Comparison of ENCODE assay signal across 1 cellular context in genomic region chr14:101761032-101761880, GRCh38.
TF ChIP-seq lines count a peak whose summit lies in the region.

Gene PPP2R5C, plus strand, starts transcription at chr14:101761709. Its CDS starts 185 bp downstream, at chr14:101761894.

TF ChIP-seq in HepG2, 621 proteins besides CTCF, POLR2A, EP300 and RAD21 (continued from another document and continues in another):
- TF ChIP-seq, protein P1, sequence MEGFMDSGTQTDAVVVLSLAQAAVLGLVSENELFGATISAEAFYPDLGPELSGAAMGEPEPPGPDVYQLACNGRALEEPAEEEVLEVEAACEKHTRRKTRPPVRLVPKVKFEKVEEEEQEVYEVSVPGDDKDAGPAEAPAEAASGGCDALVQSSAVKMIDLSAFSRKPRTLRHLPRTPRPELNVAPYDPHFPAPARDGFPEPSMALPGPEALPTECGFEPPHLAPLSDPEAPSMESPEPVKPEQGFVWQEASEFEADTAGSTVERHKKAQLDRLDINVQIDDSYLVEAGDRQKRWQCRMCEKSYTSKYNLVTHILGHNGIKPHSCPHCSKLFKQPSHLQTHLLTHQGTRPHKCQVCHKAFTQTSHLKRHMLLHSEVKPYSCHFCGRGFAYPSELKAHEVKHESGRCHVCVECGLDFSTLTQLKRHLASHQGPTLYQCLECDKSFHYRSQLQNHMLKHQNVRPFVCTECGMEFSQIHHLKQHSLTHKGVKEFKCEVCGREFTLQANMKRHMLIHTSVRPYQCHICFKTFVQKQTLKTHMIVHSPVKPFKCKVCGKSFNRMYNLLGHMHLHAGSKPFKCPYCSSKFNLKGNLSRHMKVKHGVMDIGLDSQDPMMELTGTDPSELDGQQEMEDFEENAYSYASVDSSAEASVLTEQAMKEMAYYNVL (CRISPR knock-in tag; IDR thresholded peaks at IDR 0.05; ENCODE audit: borderline replicate concordance): 0 out of 2 replicates have a peak, but pooled peaks have one; percentile 28
- TF ChIP-seq ZNF567 (CRISPR knock-in tag; IDR thresholded peaks at IDR 0.05; ENCODE audit: borderline replicate concordance): no peak
- TF ChIP-seq KLF15 (CRISPR knock-in tag; IDR thresholded peaks at IDR 0.05; ENCODE audit: borderline replicate concordance): no peak
- TF ChIP-seq, protein P2, sequence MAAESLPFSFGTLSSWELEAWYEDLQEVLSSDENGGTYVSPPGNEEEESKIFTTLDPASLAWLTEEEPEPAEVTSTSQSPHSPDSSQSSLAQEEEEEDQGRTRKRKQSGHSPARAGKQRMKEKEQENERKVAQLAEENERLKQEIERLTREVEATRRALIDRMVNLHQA (CRISPR knock-in tag; IDR thresholded peaks at IDR 0.05): no peak
- no peak for TF ChIP-seq NKX3-1 (CRISPR knock-in tag; IDR thresholded peaks at IDR 0.05)
- no peak for TF ChIP-seq HNRNPH1 (optimal IDR thresholded peaks at IDR 0.05; ENCODE audit: low read depth, low read length)
- TF ChIP-seq CBX1 (IDR thresholded peaks at IDR 0.05; ENCODE audit: low read depth): no peak
- TF ChIP-seq ZSCAN22 (CRISPR knock-in tag; IDR thresholded peaks at IDR 0.05): no peak
- peak; percentile 26; the same call in 1 of the 2 replicates for TF ChIP-seq CHCHD3 (CRISPR knock-in tag; IDR thresholded peaks at IDR 0.05)
- peak; percentile 99 for TF ChIP-seq PCBP1 (IDR thresholded peaks at IDR 0.05; ENCODE audit: borderline replicate concordance, low read depth, low read length)
- TF ChIP-seq ZNF850 (CRISPR knock-in tag; conservative IDR thresholded peaks at IDR 0.05): no peak
- TF ChIP-seq CREB1 (IDR thresholded peaks at IDR 0.05): 0 out of 2 replicates have a peak, but pooled peaks have one; percentile 10
- no peak for TF ChIP-seq CREB1 (CRISPR knock-in tag; IDR thresholded peaks at IDR 0.05)
- TF ChIP-seq, protein P3, sequence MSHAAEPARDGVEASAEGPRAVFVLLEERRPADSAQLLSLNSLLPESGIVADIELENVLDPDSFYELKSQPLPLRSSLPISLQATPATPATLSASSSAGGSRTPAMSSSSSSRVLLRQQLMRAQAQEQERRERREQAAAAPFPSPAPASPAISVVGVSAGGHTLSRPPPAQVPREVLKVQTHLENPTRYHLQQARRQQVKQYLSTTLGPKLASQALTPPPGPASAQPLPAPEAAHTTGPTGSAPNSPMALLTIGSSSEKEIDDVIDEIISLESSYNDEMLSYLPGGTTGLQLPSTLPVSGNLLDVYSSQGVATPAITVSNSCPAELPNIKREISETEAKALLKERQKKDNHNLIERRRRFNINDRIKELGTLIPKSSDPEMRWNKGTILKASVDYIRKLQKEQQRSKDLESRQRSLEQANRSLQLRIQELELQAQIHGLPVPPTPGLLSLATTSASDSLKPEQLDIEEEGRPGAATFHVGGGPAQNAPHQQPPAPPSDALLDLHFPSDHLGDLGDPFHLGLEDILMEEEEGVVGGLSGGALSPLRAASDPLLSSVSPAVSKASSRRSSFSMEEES (CRISPR knock-in tag; IDR thresholded peaks at IDR 0.05): no peak
- peak; percentile 92 for TF ChIP-seq ZNF776 (CRISPR knock-in tag; IDR thresholded peaks at IDR 0.05)
- no peak for TF ChIP-seq HINFP (CRISPR knock-in tag; IDR thresholded peaks at IDR 0.05; ENCODE audit: low read depth)
- TF ChIP-seq MEF2D (CRISPR knock-in tag; IDR thresholded peaks at IDR 0.05): peak; percentile 77
- TF ChIP-seq ZZZ3 (CRISPR knock-in tag; IDR thresholded peaks at IDR 0.05; ENCODE audit: borderline replicate concordance): no peak
- TF ChIP-seq AKAP8 (CRISPR knock-in tag; IDR thresholded peaks at IDR 0.05): 0 out of 2 replicates have a peak, but pooled peaks have one; percentile 28
- no peak for TF ChIP-seq RFX5 (IDR thresholded peaks at IDR 0.05; ENCODE audit: low read depth, low read length)
- TF ChIP-seq FOXC1 (CRISPR knock-in tag; IDR thresholded peaks at IDR 0.05; ENCODE audit: borderline replicate concordance): 0 out of 2 replicates have a peak, but pooled peaks have one; percentile 28
- TF ChIP-seq MED1 (CRISPR knock-in tag; IDR thresholded peaks at IDR 0.05): 0 out of 2 replicates have a peak, but pooled peaks have one; percentile 12
- TF ChIP-seq RELA (CRISPR knock-in tag; IDR thresholded peaks at IDR 0.05): no peak
- no peak for TF ChIP-seq ZNF614 (CRISPR knock-in tag; IDR thresholded peaks at IDR 0.05; ENCODE audit: borderline replicate concordance)
- no peak for TF ChIP-seq NFE2L2 (IDR thresholded peaks at IDR 0.05; ENCODE audit: low read length)
- TF ChIP-seq ETS1 (CRISPR knock-in tag; IDR thresholded peaks at IDR 0.05): no peak
- no peak for TF ChIP-seq ZNF253 (CRISPR knock-in tag; IDR thresholded peaks at IDR 0.05; ENCODE audit: borderline replicate concordance)
- TF ChIP-seq, protein P4, sequence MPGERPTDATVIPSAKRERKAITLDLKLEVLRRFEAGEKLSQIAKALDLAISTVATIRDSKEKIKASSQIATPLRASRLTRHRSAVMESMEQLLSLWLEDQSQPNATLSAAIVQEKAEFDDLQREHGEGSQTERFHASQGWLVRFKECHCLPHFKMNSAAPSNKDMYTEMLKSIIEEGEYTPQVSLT (CRISPR knock-in tag; IDR thresholded peaks at IDR 0.05; ENCODE audit: borderline replicate concordance, low read depth): no peak
- no peak for TF ChIP-seq MAF1 (CRISPR knock-in tag; IDR thresholded peaks at IDR 0.05; ENCODE audit: borderline replicate concordance)
- TF ChIP-seq, protein P5, sequence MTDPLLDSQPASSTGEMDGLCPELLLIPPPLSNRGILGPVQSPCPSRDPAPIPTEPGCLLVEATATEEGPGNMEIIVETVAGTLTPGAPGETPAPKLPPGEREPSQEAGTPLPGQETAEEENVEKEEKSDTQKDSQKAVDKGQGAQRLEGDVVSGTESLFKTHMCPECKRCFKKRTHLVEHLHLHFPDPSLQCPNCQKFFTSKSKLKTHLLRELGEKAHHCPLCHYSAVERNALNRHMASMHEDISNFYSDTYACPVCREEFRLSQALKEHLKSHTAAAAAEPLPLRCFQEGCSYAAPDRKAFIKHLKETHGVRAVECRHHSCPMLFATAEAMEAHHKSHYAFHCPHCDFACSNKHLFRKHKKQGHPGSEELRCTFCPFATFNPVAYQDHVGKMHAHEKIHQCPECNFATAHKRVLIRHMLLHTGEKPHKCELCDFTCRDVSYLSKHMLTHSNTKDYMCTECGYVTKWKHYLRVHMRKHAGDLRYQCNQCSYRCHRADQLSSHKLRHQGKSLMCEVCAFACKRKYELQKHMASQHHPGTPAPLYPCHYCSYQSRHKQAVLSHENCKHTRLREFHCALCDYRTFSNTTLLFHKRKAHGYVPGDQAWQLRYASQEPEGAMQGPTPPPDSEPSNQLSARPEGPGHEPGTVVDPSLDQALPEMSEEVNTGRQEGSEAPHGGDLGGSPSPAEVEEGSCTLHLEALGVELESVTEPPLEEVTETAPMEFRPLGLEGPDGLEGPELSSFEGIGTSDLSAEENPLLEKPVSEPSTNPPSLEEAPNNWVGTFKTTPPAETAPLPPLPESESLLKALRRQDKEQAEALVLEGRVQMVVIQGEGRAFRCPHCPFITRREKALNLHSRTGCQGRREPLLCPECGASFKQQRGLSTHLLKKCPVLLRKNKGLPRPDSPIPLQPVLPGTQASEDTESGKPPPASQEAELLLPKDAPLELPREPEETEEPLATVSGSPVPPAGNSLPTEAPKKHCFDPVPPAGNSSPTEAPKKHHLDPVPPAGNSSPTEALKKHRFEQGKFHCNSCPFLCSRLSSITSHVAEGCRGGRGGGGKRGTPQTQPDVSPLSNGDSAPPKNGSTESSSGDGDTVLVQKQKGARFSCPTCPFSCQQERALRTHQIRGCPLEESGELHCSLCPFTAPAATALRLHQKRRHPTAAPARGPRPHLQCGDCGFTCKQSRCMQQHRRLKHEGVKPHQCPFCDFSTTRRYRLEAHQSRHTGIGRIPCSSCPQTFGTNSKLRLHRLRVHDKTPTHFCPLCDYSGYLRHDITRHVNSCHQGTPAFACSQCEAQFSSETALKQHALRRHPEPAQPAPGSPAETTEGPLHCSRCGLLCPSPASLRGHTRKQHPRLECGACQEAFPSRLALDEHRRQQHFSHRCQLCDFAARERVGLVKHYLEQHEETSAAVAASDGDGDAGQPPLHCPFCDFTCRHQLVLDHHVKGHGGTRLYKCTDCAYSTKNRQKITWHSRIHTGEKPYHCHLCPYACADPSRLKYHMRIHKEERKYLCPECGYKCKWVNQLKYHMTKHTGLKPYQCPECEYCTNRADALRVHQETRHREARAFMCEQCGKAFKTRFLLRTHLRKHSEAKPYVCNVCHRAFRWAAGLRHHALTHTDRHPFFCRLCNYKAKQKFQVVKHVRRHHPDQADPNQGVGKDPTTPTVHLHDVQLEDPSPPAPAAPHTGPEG (CRISPR knock-in tag; IDR thresholded peaks at IDR 0.05): 0 out of 2 replicates have a peak, but pooled peaks have one; percentile 43
- TF ChIP-seq, protein P6, sequence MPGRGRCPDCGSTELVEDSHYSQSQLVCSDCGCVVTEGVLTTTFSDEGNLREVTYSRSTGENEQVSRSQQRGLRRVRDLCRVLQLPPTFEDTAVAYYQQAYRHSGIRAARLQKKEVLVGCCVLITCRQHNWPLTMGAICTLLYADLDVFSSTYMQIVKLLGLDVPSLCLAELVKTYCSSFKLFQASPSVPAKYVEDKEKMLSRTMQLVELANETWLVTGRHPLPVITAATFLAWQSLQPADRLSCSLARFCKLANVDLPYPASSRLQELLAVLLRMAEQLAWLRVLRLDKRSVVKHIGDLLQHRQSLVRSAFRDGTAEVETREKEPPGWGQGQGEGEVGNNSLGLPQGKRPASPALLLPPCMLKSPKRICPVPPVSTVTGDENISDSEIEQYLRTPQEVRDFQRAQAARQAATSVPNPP (CRISPR knock-in tag; IDR thresholded peaks at IDR 0.05): no peak
- TF ChIP-seq EED (CRISPR knock-in tag; IDR thresholded peaks at IDR 0.05): no peak
- TF ChIP-seq, protein P7, sequence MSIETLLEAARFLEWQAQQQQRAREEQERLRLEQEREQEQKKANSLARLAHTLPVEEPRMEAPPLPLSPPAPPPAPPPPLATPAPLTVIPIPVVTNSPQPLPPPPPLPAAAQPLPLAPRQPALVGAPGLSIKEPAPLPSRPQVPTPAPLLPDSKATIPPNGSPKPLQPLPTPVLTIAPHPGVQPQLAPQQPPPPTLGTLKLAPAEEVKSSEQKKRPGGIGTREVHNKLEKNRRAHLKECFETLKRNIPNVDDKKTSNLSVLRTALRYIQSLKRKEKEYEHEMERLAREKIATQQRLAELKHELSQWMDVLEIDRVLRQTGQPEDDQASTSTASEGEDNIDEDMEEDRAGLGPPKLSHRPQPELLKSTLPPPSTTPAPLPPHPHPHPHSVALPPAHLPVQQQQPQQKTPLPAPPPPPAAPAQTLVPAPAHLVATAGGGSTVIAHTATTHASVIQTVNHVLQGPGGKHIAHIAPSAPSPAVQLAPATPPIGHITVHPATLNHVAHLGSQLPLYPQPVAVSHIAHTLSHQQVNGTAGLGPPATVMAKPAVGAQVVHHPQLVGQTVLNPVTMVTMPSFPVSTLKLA (IDR thresholded peaks at IDR 0.05): 0 out of 2 replicates have a peak, but pooled peaks have one; percentile 2
- TF ChIP-seq HOXD1 (CRISPR knock-in tag; IDR thresholded peaks at IDR 0.05): no peak
- TF ChIP-seq RORA (CRISPR knock-in tag; IDR thresholded peaks at IDR 0.05): no peak
- TF ChIP-seq NFKB2 (CRISPR knock-in tag; IDR thresholded peaks at IDR 0.05; ENCODE audit: borderline replicate concordance): peak; percentile 24; the same call in 1 of the 2 replicates
- 0 out of 2 replicates have a peak, but pooled peaks have one; percentile 30 for TF ChIP-seq ESRRA (CRISPR knock-in tag; IDR thresholded peaks at IDR 0.05; ENCODE audit: low read depth)
- TF ChIP-seq YEATS2 (CRISPR knock-in tag; IDR thresholded peaks at IDR 0.05; ENCODE audit: borderline replicate concordance): no peak
- TF ChIP-seq ELF4 (CRISPR knock-in tag; IDR thresholded peaks at IDR 0.05; ENCODE audit: borderline replicate concordance): no peak
- no peak for TF ChIP-seq DMAP1 (CRISPR knock-in tag; IDR thresholded peaks at IDR 0.05)
- TF ChIP-seq GTF3A (CRISPR knock-in tag; conservative IDR thresholded peaks at IDR 0.05): no peak
- no peak for TF ChIP-seq ZNF720 (CRISPR knock-in tag; IDR thresholded peaks at IDR 0.05)
- no peak for TF ChIP-seq SIX1 (CRISPR knock-in tag; IDR thresholded peaks at IDR 0.05; ENCODE audit: borderline replicate concordance)
- TF ChIP-seq PRDM10 (CRISPR knock-in tag; IDR thresholded peaks at IDR 0.05; ENCODE audit: low read depth): no peak
- TF ChIP-seq IRF2 (CRISPR knock-in tag; IDR thresholded peaks at IDR 0.05): no peak
- no peak for TF ChIP-seq NONO (IDR thresholded peaks at IDR 0.05)
- peak; percentile 82 for TF ChIP-seq NONO (CRISPR knock-in tag; conservative IDR thresholded peaks at IDR 0.05)
